ENCODE assay signal across 1 cellular context in genomic region chr16:24518498-24518897, GRCh38.
TF ChIP-seq lines count a peak whose summit lies in the region.

No MANE protein-coding gene starts in this region.

TF ChIP-seq in K562, 482 proteins besides CTCF, POLR2A, EP300 and RAD21 (continued from another document):
- no peak for TF ChIP-seq ZBTB11 (CRISPR knock-in tag; IDR thresholded peaks at IDR 0.05)
- TF ChIP-seq C11orf30 (IDR thresholded peaks at IDR 0.05; ENCODE audit: low read depth), result no peak
- TF ChIP-seq ZNF239 (CRISPR knock-in tag; IDR thresholded peaks at IDR 0.05), result no peak
- TF ChIP-seq MTA1 (IDR thresholded peaks at IDR 0.05; ENCODE audit: borderline replicate concordance), result 0 out of 2 replicates have a peak, but pooled peaks have one; percentile 22
- TF ChIP-seq DACH1 (IDR thresholded peaks at IDR 0.05; ENCODE audit: partially characterized antibody), result peak; percentile 97
- TF ChIP-seq GATAD2B (IDR thresholded peaks at IDR 0.05; ENCODE audit: borderline replicate concordance), result peak; percentile 53; the same call in 1 of the 2 replicates
- no peak for TF ChIP-seq ZC3H4 (CRISPR knock-in tag; IDR thresholded peaks at IDR 0.05; ENCODE audit: borderline replicate concordance)
- TF ChIP-seq ZBTB2 (IDR thresholded peaks at IDR 0.05), result 0 out of 2 replicates have a peak, but pooled peaks have one; percentile 41
- TF ChIP-seq MIER1 (IDR thresholded peaks at IDR 0.05; ENCODE audit: low read depth), result no peak
- TF ChIP-seq SMC3 (conservative IDR thresholded peaks at IDR 0.05; ENCODE audit: insufficient read depth, low read depth, low read length), result no peak
- TF ChIP-seq NFIX (CRISPR knock-in tag; IDR thresholded peaks at IDR 0.05; ENCODE audit: low read depth), result no peak
- TF ChIP-seq NFXL1 (CRISPR knock-in tag; IDR thresholded peaks at IDR 0.05), result no peak
